8 cellular contexts compared by ENCODE assay signal in genomic region chr19:16660763-16661479, GRCh38. TPM values are rescaled to one million over a fixed set of nuclear protein-coding genes. Genes with fewer than 3 reads are reported as not detected.
DNase-seq lines count a peak whose midpoint lies in the region; ATAC-seq and TF ChIP-seq lines count a peak whose summit lies in the region.

TSS of gene TMEM38A (plus strand) at chr19:16661139. CDS start at chr19:16661218, 79 bp downstream.

- H3K9ac ChIP-seq in ES-I3 (ENCODE audit: low read depth, low read length), result peak within 1 kb of the TSS; percentile 97

- H3K4me3 Mint-ChIP-seq in T-cell (peak within 1 kb of the TSS; percentile 93 to 98 (median 93)), brain (peak within 1 kb of the TSS; percentile 93 to 98 (median 97))

- TF ChIP-seq CTCF in brain (conservative IDR thresholded peaks at IDR 0.05), result no peak

- no peaks in the 10 kb centered on the region for H3K9me3 ChIP-seq in ES-I3 (ENCODE audit: control insufficient read depth, insufficient read depth, low read length)

- H3K36me3 Mint-ChIP-seq in T-cell, result peaks cover 17% of the 10 kb centered on the region
- H3K36me3 Mint-ChIP-seq in brain, result peaks cover 28% of the 10 kb centered on the region

- no peaks in the 10 kb centered on the region; the same call in 1 of the 2 replicates for H3K4me1 ChIP-seq in ES-I3 (ENCODE audit: insufficient read depth, low read length)

- no peaks in the 10 kb centered on the region for H3K27me3 Mint-ChIP-seq in T-cell
- H3K27me3 Mint-ChIP-seq in brain, result peaks cover 17% of the 10 kb centered on the region

- ATAC-seq in HG03025 (IDR thresholded peaks at IDR 0.05; ENCODE audit: low FRiP score, unreplicated experiment), result peak; percentile 14
- ATAC-seq in T-cell (replicated peaks in 1 of 4), result peak in 2 of 4 experiments; percentile 10 to 12
- ATAC-seq in GM21529 (IDR thresholded peaks at IDR 0.05; ENCODE audit: unreplicated experiment), result no peak

- POLR2A ChIA-PET in T-cell (lab: Charles Lee), result interaction anchor here in 1 of 2 donors (0.7 to 1.1 kb wide), 2 partner anchors 95 to 1198 kb away, joined by 5 to 7 read pairs; no protein-coding TSS in a partner anchor

- H3K36me3 ChIP-seq in ES-I3 (ENCODE audit: insufficient read depth, low read length), result peaks cover 17% of the 10 kb centered on the region

- peaks cover 28 to 50% (median 43%) of the 10 kb centered on the region in 3 donors for H3K4me1 Mint-ChIP-seq in T-cell
- peaks cover 48% of the 10 kb centered on the region for H3K4me1 Mint-ChIP-seq in brain

- H3K9me3 Mint-ChIP-seq in T-cell (no peaks in the 10 kb centered on the region), brain (peaks cover 0 to 3% (median 0%) of the 10 kb centered on the region in 5 experiments)

- peak in 25 of 34 experiments; percentile 0 to 43 (median 15) for DNase-seq in T-cell
- peak; percentile 75 for DNase-seq in iPS-NIHi11 (ENCODE audit: low spot score)
- DNase-seq in stimulated activated CD4-positive, alpha-beta T cell treated with anti-CD3 and anti-CD28 coated beads, Interleukin-15, amount 100 ng/mL, for 1 hour (ENCODE audit: low read depth in 1 of 2, low spot score in 1 of 2), result peak; percentile 16 to 21
- DNase-seq in DMS153 treated with DMSO at 0.1 percent for 48 hours (lab: John Stamatoyannopoulos, UW; ENCODE audit: unreplicated experiment), result no peak

- CTCF ChIA-PET in T-cell (lab: Charles Lee), result interaction anchor here in 1 of 2 donors (0.7 to 1.1 kb wide), 3 partner anchors 8 to 165 kb away, joined by 3 to 4 read pairs (median 3); partner anchors contain the start of genes C19orf44 and CALR3

- H3K27ac Mint-ChIP-seq in T-cell (peak within 1 kb of the TSS; percentile 94 to 100), brain (peak within 1 kb of the TSS; percentile 98 to 100 (median 100))

RNA-seq across cellular contexts. Expression of gene TMEM38A, which starts in this region (rescaled TPM):
- 1 to 10 TPM in 2 of 5 donors, under 1 TPM in 3; 0.45 to 2.0 (median 0.77) TPM for total RNA-seq in T-cell
- polyA plus RNA-seq in brain (ENCODE audit: insufficient read depth, low read depth, low replicate concordance), result 10.8 TPM
